In genomic region chr14:95326987-95327386, GRCh38 we compare ENCODE assay signal across 20 cellular contexts. TPM values are rescaled to one million over a fixed set of nuclear protein-coding genes. Genes with fewer than 3 reads are reported as not detected.
DNase-seq lines count a peak whose midpoint lies in the region; ATAC-seq, FAIRE-seq and TF ChIP-seq lines count a peak whose summit lies in the region.
"Had no signal": no experiment of that assay in that cellular context is flagged by ENCODE, and none has a peak within 500 bp of the region (broad histone marks: within the 10 kb centered on the region; RNA-seq: fewer than 3 reads in every experiment).

No MANE protein-coding gene starts in this region.

- peak overlapping the region; percentile 84 for H3K4me2 ChIP-seq in GM12878 (ENCODE audit: control insufficient read depth, insufficient read depth)

- peaks cover 22% of the 10 kb centered on the region for H3K4me1 ChIP-seq in GM12878 (ENCODE audit: control insufficient read depth, insufficient read depth, low read length)
- H3K4me1 ChIP-seq: Caco-2, gastrocnemius medialis had no signal

- H3K4me3 ChIP-seq in GM12878 = peak overlapping the region; percentile 46; the same call in 1 of the 2 replicates
- H3K4me3 ChIP-seq: gastrocnemius medialis, ovary, skin epidermis had no signal

- H2AFZ ChIP-seq in GM12878 (ENCODE audit: control insufficient read depth, low read depth, low read length) = no peak overlapping the region

- ATAC-seq in GM19372 (IDR thresholded peaks at IDR 0.05; ENCODE audit: low read depth, unreplicated experiment) = peak; percentile 24
- ATAC-seq in HG03175 (IDR thresholded peaks at IDR 0.05; ENCODE audit: unreplicated experiment) = peak; percentile 38
- peak; percentile 46 for ATAC-seq in GM12878
- ATAC-seq: gastrocnemius medialis had no signal

- H3K9me3 ChIP-seq in GM12878 (replicated peaks; ENCODE audit: control insufficient read depth, insufficient read depth, low read length) = no peaks in the 10 kb centered on the region; the same call in 2 of the 3 replicates
- H3K9me3 ChIP-seq: Caco-2, gastrocnemius medialis, ovary had no signal

- no peaks in the 10 kb centered on the region for H3K36me3 ChIP-seq in GM12878 (ENCODE audit: control insufficient read depth in 2 of 2, insufficient read depth in 2 of 2, low read length in 1 of 2)
- H3K36me3 ChIP-seq: gastrocnemius medialis, ovary had no signal

- POLR2A ChIA-PET in GM12878 (lab: Charles Lee) = interaction anchor here (0.9 to 3.4 kb wide), 8 partner anchors 8 to 119 kb away, joined by 3 to 21 read pairs (median 4); no protein-coding TSS in a partner anchor

- WGBS in GM12878 (ENCODE audit: insufficient coverage, insufficient replicate concordance, low lambda C conversion rate, missing lambda C conversion rate) = 20% methylated on average over 3 of the region's 3 CpGs

- RAD21 ChIA-PET in GM12878 (lab: Charles Lee; ENCODE audit: unreplicated experiment) = interaction anchor here (0.7 to 2.5 kb wide), 15 partner anchors 10 to 179 kb away, joined by 3 to 29 read pairs (median 6); no protein-coding TSS in a partner anchor

- H3K27me3 ChIP-seq in GM12878 (replicated peaks in 1 of 2; ENCODE audit: control insufficient read depth in 2 of 2, insufficient read depth in 2 of 2, low read length in 1 of 2) = no peaks in the 10 kb centered on the region
- H3K27me3 ChIP-seq: gastrocnemius medialis, ovary had no signal

- H3K27ac ChIP-seq in GM12878 (ENCODE audit: control insufficient read depth, insufficient read depth) = peak overlapping the region; percentile 77
- H3K27ac ChIP-seq: gastrocnemius medialis, ovary, skin epidermis had no signal

- no peak for TF ChIP-seq POLR2A in GM12878 (IDR thresholded peaks at IDR 0.05; ENCODE audit: low read depth, low read length)

- CTCF ChIA-PET in GM12878 (lab: Yijun Ruan, JAX) = interaction anchor here (0.9 to 2.2 kb wide), 12 partner anchors 8 to 143 kb away, joined by 3 to 13 read pairs (median 4); no protein-coding TSS in a partner anchor

- DNase-seq in CD1c-positive myeloid dendritic cell (ENCODE audit: extremely low spot score) (peak; percentile 50), GM12878 (ENCODE audit: low read depth, low spot score) (no peak), HUDEP-2 (lab: John Stamatoyannopoulos, UW; ENCODE audit: unreplicated experiment in 76 of 76) (no peak), D341Med (ENCODE audit: low spot score) (no peak), hepatic stellate cell (ENCODE audit: low spot score) (no peak), NCI-H2171 (lab: John Stamatoyannopoulos, UW) (no peak)
- DNase-seq: ACHN; activated CD4-positive, CD25-positive, alpha-beta regulatory T cell treated with anti-CD3 and anti-CD28 coated beads, Interleukin-2, amount 50 U/mL, for 72 hours; Caco-2; central memory CD4-positive, alpha-beta T cell; gastrocnemius medialis; NCI-H2029; NCI-H69; ovary; stimulated activated naive CD8-positive, alpha-beta T cell treated with anti-CD3 and anti-CD28 coated beads, Interleukin-15, Interleukin-2, amounts not matched to agents 100 U/mL and 50 U/mL, for 24 hours; T-helper 17 cell had no signal

- no peaks in the 10 kb centered on the region for H3K79me2 ChIP-seq in GM12878 (ENCODE audit: control insufficient read depth, insufficient read depth, low read length)

- no peaks in the 10 kb centered on the region for H4K20me1 ChIP-seq in GM12878 (ENCODE audit: control insufficient read depth, insufficient read depth)

- SMC1A ChIA-PET in GM12878 (lab: Charles Lee; ENCODE audit: uncharacterized antibody, unreplicated experiment) = interaction anchor here (0.7 to 2.4 kb wide), 23 partner anchors 8 to 175 kb away, joined by 3 to 19 read pairs (median 4); partner anchors contain the start of gene CLMN

- TF ChIP-seq EP300 in GM12878 (IDR thresholded peaks at IDR 0.05; ENCODE audit: borderline replicate concordance in 1 of 2, control insufficient read depth in 1 of 2, low read depth in 2 of 2, low read length in 2 of 2) = no peak

- FAIRE-seq in GM12878 (lab: Jason Lieb, UNC) = no peak
- FAIRE-seq: endometrium had no signal

- no peak for TF ChIP-seq RAD21 in GM12878 (IDR thresholded peaks at IDR 0.05; ENCODE audit: insufficient read depth, low read depth, low read length)

- intact Hi-C loops in GM12878 (cut with micrococcal nuclease; ENCODE audit: unreplicated experiment) = loop anchor here (2.0 to 10.0 kb wide), 4 partner anchors 34 to 178 kb away; partner anchors contain the start of gene DICER1

- no TSS peak for BruUV-seq in GM12878 (replicated peaks; lab: Mats Ljungman, UMichigan)

- no peak for TF ChIP-seq CTCF in GM12878 (IDR thresholded peaks at IDR 0.05 in 2 of 3, conservative IDR thresholded peaks at IDR 0.05 in 1 of 3; ENCODE audit: control insufficient read depth in 2 of 3, extremely low read depth in 1 of 3, insufficient read depth in 1 of 3, low read depth in 3 of 3, low read length in 3 of 3)

- H3K9ac ChIP-seq in GM12878 (ENCODE audit: control insufficient read depth, insufficient read depth, low read length) = peak overlapping the region; percentile 49; the same call in 1 of the 2 replicates

- in situ Hi-C loops in GM12878 (cut with MboI) = no loop called here

TF ChIP-seq in GM12878, 131 proteins besides CTCF, POLR2A, EP300 and RAD21:
- no peak for TF ChIP-seq IKZF1 (conservative IDR thresholded peaks at IDR 0.05)
- no peak for TF ChIP-seq POU2F2 (IDR thresholded peaks at IDR 0.05; ENCODE audit: borderline replicate concordance, low read depth, low read length)
- TF ChIP-seq YY1 (IDR thresholded peaks at IDR 0.05; ENCODE audit: low read depth, low read length) = peak; percentile 16; the same call in 1 of the 2 replicates
- no peak for TF ChIP-seq BACH1 (IDR thresholded peaks at IDR 0.05; ENCODE audit: borderline replicate concordance)
- no peak for TF ChIP-seq ATF7 (IDR thresholded peaks at IDR 0.05; ENCODE audit: low read depth)
- TF ChIP-seq ZNF24 (IDR thresholded peaks at IDR 0.05) = no peak
- no peak for TF ChIP-seq HSF1 (IDR thresholded peaks at IDR 0.05; ENCODE audit: low read depth, low read length)
- TF ChIP-seq, protein P1, sequence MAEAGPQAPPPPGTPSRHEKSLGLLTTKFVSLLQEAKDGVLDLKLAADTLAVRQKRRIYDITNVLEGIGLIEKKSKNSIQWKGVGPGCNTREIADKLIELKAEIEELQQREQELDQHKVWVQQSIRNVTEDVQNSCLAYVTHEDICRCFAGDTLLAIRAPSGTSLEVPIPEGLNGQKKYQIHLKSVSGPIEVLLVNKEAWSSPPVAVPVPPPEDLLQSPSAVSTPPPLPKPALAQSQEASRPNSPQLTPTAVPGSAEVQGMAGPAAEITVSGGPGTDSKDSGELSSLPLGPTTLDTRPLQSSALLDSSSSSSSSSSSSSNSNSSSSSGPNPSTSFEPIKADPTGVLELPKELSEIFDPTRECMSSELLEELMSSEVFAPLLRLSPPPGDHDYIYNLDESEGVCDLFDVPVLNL (IDR thresholded peaks at IDR 0.05; ENCODE audit: low read depth, low read length) = no peak
- peak; percentile 77; the same call in 1 of the 2 replicates for TF ChIP-seq SPI1 (IDR thresholded peaks at IDR 0.05; ENCODE audit: borderline replicate concordance, insufficient read depth, low read depth, low read length)
- TF ChIP-seq NRF1 (conservative IDR thresholded peaks at IDR 0.05; ENCODE audit: low read depth, low read length) = no peak

RNA-seq across cellular contexts. Expression of gene CLMN, which starts 7.3 kb away (rescaled TPM):
- 113 and 120 TPM in 2 replicates for total RNA-seq in GM12878 (2013; cell fraction: nucleolus; rRNA removed)
- total RNA-seq in GM12878 (2014; rRNA removed) = 13.1 and 13.6 TPM in 2 replicates
- 19.9 and 20.3 TPM in 2 replicates for total RNA-seq in GM12878 (2014; rRNA removed; fragmentation: Illumina TruSeq; extraction: Trizol)
- 40.2 and 40.4 TPM in 2 replicates for total RNA-seq in GM12878 (2021)
- polyA plus RNA-seq in GM12878 (2011; ENCODE audit: low read depth) = 7.5 TPM
- 10.2 and 12.1 TPM in 2 replicates for polyA plus RNA-seq in GM12878 (2011; rRNA removed)
- polyA plus RNA-seq in GM12878 (2011; cell fraction: cytosol; rRNA removed) = 6.8 and 7.1 TPM in 2 replicates
- polyA plus RNA-seq in GM12878 (2011; cell fraction: nucleus; rRNA removed) = 28.8 and 37.1 TPM in 2 replicates
- 10.5 and 13.6 TPM in 2 replicates for polyA plus RNA-seq in GM12878 (2012)
- polyA plus RNA-seq in GM12878 (2014; fragmentation: Illumina TruSeq; extraction: Trizol) = 21.0 and 24.3 TPM in 2 replicates
- 10 to 100 TPM in 1 of 2 experiments, 1 to 10 TPM in 1; 7.8 to 13.1 TPM for polyA plus RNA-seq in GM12878 (2014; fragmentation: Nextera tagmentation; extraction: Ambion mirVana)
- polyA plus RNA-seq in GM12878 (2014; rRNA removed) = 15.6 and 16.8 TPM in 2 replicates
- 10 to 100 TPM; 26.1 to 49.3 TPM for polyA plus RNA-seq in GM12878 (2016; fragmentation: Nextera tagmentation; extraction: Ambion mirVana)
- polyA minus RNA-seq in GM12878 (2011; rRNA and poly(A)+ RNA removed) = 8.2 and 11.1 TPM in 2 replicates
- polyA minus RNA-seq in GM12878 (2011; cell fraction: cytosol; rRNA and poly(A)+ RNA removed) = 3.2 and 4.5 TPM in 2 replicates
- 11.0 and 12.8 TPM in 2 replicates for polyA minus RNA-seq in GM12878 (2011; cell fraction: nucleus; rRNA and poly(A)+ RNA removed)
